8 cellular contexts compared by ENCODE assay signal in genomic region chr20:45415822-45416637, GRCh38. TPM values are rescaled to one million over a fixed set of nuclear protein-coding genes. Genes with fewer than 3 reads are reported as not detected.
DNase-seq lines count a peak whose midpoint lies in the region; ATAC-seq, FAIRE-seq and TF ChIP-seq lines count a peak whose summit lies in the region.

Gene PIGT, plus strand, starts transcription at chr20:45416141. Its CDS starts 16 bp downstream, at chr20:45416157.

- no peaks in the 10 kb centered on the region for H3K9me1 ChIP-seq in keratinocyte (ENCODE audit: control insufficient read depth, extremely low read depth, insufficient read depth, low read length)

- H3K27ac ChIP-seq in keratinocyte (ENCODE audit: control insufficient read depth, insufficient read depth, low read length), result peak within 1 kb of the TSS; percentile 79

- H3K9ac ChIP-seq in keratinocyte (ENCODE audit: control insufficient read depth, extremely low read depth, insufficient read depth, low read length), result peak within 1 kb of the TSS; percentile 89

- peaks cover 2% of the 10 kb centered on the region for H4K20me1 ChIP-seq in keratinocyte (ENCODE audit: control insufficient read depth, extremely low read depth, insufficient read depth, low read length)

- DNase-seq in AG09309 (ENCODE audit: low read depth), result peak; percentile 20
- peak; percentile 65 for DNase-seq in NCI-H446 treated with DMSO at 0.1 percent for 48 hours (lab: John Stamatoyannopoulos, UW)
- DNase-seq in activated CD4-positive, CD25-positive, alpha-beta regulatory T cell treated with anti-CD3 and anti-CD28 coated beads, Interleukin-2, amount 50 U/mL, for 16 hours (ENCODE audit: low read depth, low spot score), result peak; percentile 82
- peak; percentile 95 for DNase-seq in central memory CD4-positive, alpha-beta T cell
- no peak for DNase-seq in keratinocyte (ENCODE audit: low read depth, low spot score)
- peak; percentile 79 to 81 (median 81) for DNase-seq in stimulated activated CD4-positive, alpha-beta T cell treated with anti-CD3 and anti-CD28 coated beads, Interleukin-12 subunit alpha, Interleukin-12 subunit beta, amount 100 ng/mL, for 48 hours (ENCODE audit: low read depth in 2 of 3, low spot score in 1 of 3)

- H3K27me3 ChIP-seq in keratinocyte (ENCODE audit: control insufficient read depth, extremely low read depth, insufficient read depth, low read length), result no peaks in the 10 kb centered on the region

- FAIRE-seq in keratinocyte (lab: Jason Lieb, UNC), result no peak

- peak within 1 kb of the TSS; percentile 98 for H2AFZ ChIP-seq in keratinocyte (ENCODE audit: control insufficient read depth, low read length)

- H3K9me3 ChIP-seq in keratinocyte (ENCODE audit: control insufficient read depth, low read depth, low read length), result no peaks in the 10 kb centered on the region

- peaks cover 25% of the 10 kb centered on the region for H3K4me1 ChIP-seq in keratinocyte (ENCODE audit: control insufficient read depth, extremely low read depth, insufficient read depth, low read length)

- dilution Hi-C loops in keratinocyte (cut with MboI; ENCODE audit: extremely low pct_ligation_motif_present, low sequenced_read_pairs), result no loop called here

- peak within 1 kb of the TSS; percentile 97 for H3K4me2 ChIP-seq in keratinocyte (ENCODE audit: control insufficient read depth, extremely low read depth, insufficient read depth, low read depth, low read length)

- TF ChIP-seq CTCF in AG09309 (IDR thresholded peaks at IDR 0.05; ENCODE audit: control insufficient read depth, insufficient read depth, low read depth, low read length, missing control alignments) (no peak), keratinocyte (optimal IDR thresholded peaks at IDR 0.05 in 1 of 3, IDR thresholded peaks at IDR 0.05 in 1 of 3, conservative IDR thresholded peaks at IDR 0.05 in 1 of 3; ENCODE audit: extremely low read depth in 1 of 3, insufficient read depth in 2 of 3, low read length in 3 of 3) (no peak)

- H3K4me3 ChIP-seq in AG09309 (ENCODE audit: control insufficient read depth, low read depth, low read length) (peak within 1 kb of the TSS; percentile 97), keratinocyte (ENCODE audit: control insufficient read depth in 2 of 3, extremely low read depth in 1 of 3, insufficient read depth in 2 of 3, low read depth in 1 of 3, low read length in 3 of 3) (peak within 1 kb of the TSS; percentile 82 to 93 (median 91))

- peak; percentile 71 for ATAC-seq in HG03175 (IDR thresholded peaks at IDR 0.05; ENCODE audit: unreplicated experiment)

- in situ Hi-C loops in GM18951 (cut with MboI; ENCODE audit: low sequenced_read_pairs, unreplicated experiment), result no loop called here

- peak; percentile 95 for TF ChIP-seq POLR2A in GM18951 (IDR thresholded peaks at IDR 0.05; ENCODE audit: extremely low read depth, insufficient read depth, insufficient read length)

- peaks cover 15 to 20% of the 10 kb centered on the region in 2 experiments for H3K36me3 ChIP-seq in keratinocyte (ENCODE audit: control insufficient read depth in 2 of 2, extremely low read depth in 1 of 2, insufficient read depth in 2 of 2, low read length in 2 of 2)

- H3K79me2 ChIP-seq in keratinocyte (ENCODE audit: control insufficient read depth, insufficient read depth, low read length), result peaks cover 24% of the 10 kb centered on the region

RNA-seq across cellular contexts. Expression of gene PIGT, which starts in this region (rescaled TPM):
- polyA plus RNA-seq in keratinocyte, result 25.9 to 37.6 TPM (median 26.5 TPM) in 3 replicates
- 26.7 TPM for polyA plus RNA-seq in keratinocyte (2011; ENCODE audit: low read depth)
- polyA plus RNA-seq in keratinocyte (2011; cell fraction: cytosol; rRNA removed), result 29.0 and 38.7 TPM in 2 replicates
- 45.6 and 57.8 TPM in 2 replicates for polyA plus RNA-seq in keratinocyte (2011; cell fraction: nucleus; rRNA removed)
- polyA plus RNA-seq in keratinocyte (2012; ENCODE audit: low replicate concordance), result 39.5 and 44.2 TPM in 2 replicates
- polyA minus RNA-seq in keratinocyte, result 25.6 to 90.6 TPM (median 30.8 TPM) in 3 replicates
- polyA minus RNA-seq in keratinocyte (2011; cell fraction: cytosol; rRNA and poly(A)+ RNA removed), result 41.1 TPM
- polyA minus RNA-seq in keratinocyte (2011; cell fraction: nucleus; rRNA and poly(A)+ RNA removed), result 26.4 and 29.9 TPM in 2 replicates
